ENCODE assay signal across 1 cellular context in genomic region chr7:26194764-26195163, GRCh38.
TF ChIP-seq lines count a peak whose summit lies in the region.

No MANE protein-coding gene starts in this region.

TF ChIP-seq in GM12878, 131 proteins besides CTCF, POLR2A, EP300 and RAD21:
- TF ChIP-seq NR2F1 (conservative IDR thresholded peaks at IDR 0.05) (peak; percentile 62), ZNF384 (IDR thresholded peaks at IDR 0.05; ENCODE audit: borderline replicate concordance, low read depth, low read length) (0 out of 2 replicates have a peak, but pooled peaks have one; percentile 47), POLR2AphosphoS5 (IDR thresholded peaks at IDR 0.05; ENCODE audit: low read length) (peak; percentile 39; the same call in 1 of the 2 replicates)
